Comparison of ENCODE assay signal across 10 cellular contexts in genomic region chr21:45103966-45104520, GRCh38. TPM values are rescaled to one million over a fixed set of nuclear protein-coding genes. Genes with fewer than 3 reads are reported as not detected.
DNase-seq lines count a peak whose midpoint lies in the region; ATAC-seq, FAIRE-seq and TF ChIP-seq lines count a peak whose summit lies in the region.
"Had no signal": no experiment of that assay in that cellular context is flagged by ENCODE, and none has a peak within 500 bp of the region (broad histone marks: within the 10 kb centered on the region; RNA-seq: fewer than 3 reads in every experiment).

No MANE protein-coding gene starts in this region.

- in situ Hi-C loops in GM12878 (cut with MboI) (no loop called here), GM23248 (cut with MboI) (no loop called here)

- H3K9me3 ChIP-seq in GM12878 (replicated peaks; ENCODE audit: control insufficient read depth, insufficient read depth, low read length) (peaks cover 8% of the 10 kb centered on the region; the same call in 2 of the 3 replicates), prostate gland (no peaks in the 10 kb centered on the region), GM23248 (ENCODE audit: low read depth) (no peaks in the 10 kb centered on the region)

- H3K4me3 ChIP-seq in GM12878 = no peak overlapping the region
- no peak overlapping the region for H3K4me3 ChIP-seq in prostate gland
- no peak overlapping the region for H3K4me3 ChIP-seq in GM23248

- POLR2A ChIA-PET in GM12878 (lab: Charles Lee) = interaction anchor here (0.9 to 1.9 kb wide), 4 partner anchors 14 to 33 kb away, joined by 3 to 9 read pairs (median 4); no protein-coding TSS in a partner anchor

- H2AFZ ChIP-seq in GM12878 (ENCODE audit: control insufficient read depth, low read depth, low read length) (no peak overlapping the region), GM23248 (no peak overlapping the region)

- no peak overlapping the region for H3K27ac ChIP-seq in GM12878 (ENCODE audit: control insufficient read depth, insufficient read depth)
- H3K27ac ChIP-seq in prostate gland = peak overlapping the region; percentile 24 to 63
- H3K27ac ChIP-seq in GM23248 = no peak overlapping the region

- H3K4me1 ChIP-seq in GM12878 (ENCODE audit: control insufficient read depth, insufficient read depth, low read length) (peaks cover 22% of the 10 kb centered on the region), prostate gland (replicated peaks) (peaks cover 28% of the 10 kb centered on the region), GM23248 (ENCODE audit: insufficient read depth) (peaks cover 18% of the 10 kb centered on the region)

- TF ChIP-seq CTCF in GM12878 (IDR thresholded peaks at IDR 0.05 in 2 of 3, conservative IDR thresholded peaks at IDR 0.05 in 1 of 3; ENCODE audit: control insufficient read depth in 2 of 3, extremely low read depth in 1 of 3, insufficient read depth in 1 of 3, low read depth in 3 of 3, low read length in 3 of 3) (no peak), prostate gland (IDR thresholded peaks at IDR 0.05) (no peak)

- TF ChIP-seq POLR2A in GM12878 (IDR thresholded peaks at IDR 0.05; ENCODE audit: low read depth, low read length) (no peak), prostate gland (IDR thresholded peaks at IDR 0.05) (no peak)

- BruUV-seq in GM12878 (replicated peaks; lab: Mats Ljungman, UMichigan) = no TSS peak

- DNase-seq in GF-D8 (lab: John Stamatoyannopoulos, UW) (peak; percentile 7), NOMO-1 treated with dmso at 0.1 percent for 144 hours (lab: John Stamatoyannopoulos, UW; ENCODE audit: unreplicated experiment) (peak; percentile 8), GM12878 (ENCODE audit: low read depth, low spot score) (no peak), prostate gland (ENCODE audit: low spot score) (no peak), GM23248 (no peak), NCI-H2029 (lab: John Stamatoyannopoulos, UW) (no peak)
- DNase-seq: activated CD4-positive, CD25-positive, alpha-beta regulatory T cell; activated effector memory CD4-positive, alpha-beta T cell treated with Interleukin-2 at 50 U/mL for 16 hours; GOT3 had no signal

- TF ChIP-seq EP300 in GM12878 (IDR thresholded peaks at IDR 0.05; ENCODE audit: borderline replicate concordance in 1 of 2, control insufficient read depth in 1 of 2, low read depth in 2 of 2, low read length in 2 of 2) = no peak

- no peaks in the 10 kb centered on the region; the same call in 1 of the 2 replicates for H3F3A ChIP-seq in GM23248 (ENCODE audit: insufficient read depth)

- SMC1A ChIA-PET in GM12878 (lab: Charles Lee; ENCODE audit: uncharacterized antibody, unreplicated experiment) = interaction anchor here (1.1 to 18.3 kb wide), 7 partner anchors 14 to 36 kb away, joined by 5 to 560 read pairs (median 13); no protein-coding TSS in a partner anchor

- H3K9ac ChIP-seq in GM12878 (ENCODE audit: control insufficient read depth, insufficient read depth, low read length) (no peak overlapping the region), GM23248 (no peak overlapping the region)

- CTCF ChIA-PET in GM12878 (lab: Yijun Ruan, JAX) = interaction anchor here (0.9 to 15.5 kb wide), 7 partner anchors 18 to 160 kb away, joined by 3 to 626 read pairs (median 18); no protein-coding TSS in a partner anchor

- 0 out of 2 replicates have a peak overlapping the region, but pooled peaks have one; percentile 11 for H3K4me2 ChIP-seq in GM12878 (ENCODE audit: control insufficient read depth, insufficient read depth)
- H3K4me2 ChIP-seq in GM23248 (ENCODE audit: unreplicated experiment) = no peak overlapping the region

- no peaks in the 10 kb centered on the region for H3K9me2 ChIP-seq in GM23248 (ENCODE audit: insufficient read depth)

- TF ChIP-seq RAD21 in GM12878 (IDR thresholded peaks at IDR 0.05; ENCODE audit: insufficient read depth, low read depth, low read length) = no peak

- FAIRE-seq in GM12878 (lab: Jason Lieb, UNC) = no peak

- H3K36me3 ChIP-seq in GM12878 (ENCODE audit: control insufficient read depth in 2 of 2, insufficient read depth in 2 of 2, low read length in 1 of 2) (no peaks in the 10 kb centered on the region), prostate gland (no peaks in the 10 kb centered on the region), GM23248 (ENCODE audit: low read depth) (no peaks in the 10 kb centered on the region)

- H3K79me2 ChIP-seq in GM12878 (ENCODE audit: control insufficient read depth, insufficient read depth, low read length) (no peaks in the 10 kb centered on the region), GM23248 (ENCODE audit: insufficient read depth) (peaks cover 99% of the 10 kb centered on the region)

- WGBS in GM12878 (ENCODE audit: insufficient coverage, insufficient replicate concordance, low lambda C conversion rate, missing lambda C conversion rate) = 47% methylated on average over 9 of the region's 9 CpGs
- WGBS in prostate gland = 79% methylated on average over 9 of the region's 9 CpGs
- WGBS in GM23248 (ENCODE audit: low coverage in 1 of 2, low lambda C conversion rate in 2 of 2, missing lambda C conversion rate in 2 of 2), 2 experiments = 90 to 94% methylated on average over 9 of the region's 9 CpGs

- H3K27me3 ChIP-seq in GM12878 (replicated peaks in 1 of 2; ENCODE audit: control insufficient read depth in 2 of 2, insufficient read depth in 2 of 2, low read length in 1 of 2) (no peaks in the 10 kb centered on the region), prostate gland (replicated peaks; ENCODE audit: insufficient read depth) (no peaks in the 10 kb centered on the region), GM23248 (replicated peaks; ENCODE audit: insufficient read depth) (no peaks in the 10 kb centered on the region)

- RAD21 ChIA-PET in GM12878 (lab: Charles Lee; ENCODE audit: unreplicated experiment) = interaction anchor here (0.9 to 8.2 kb wide), 6 partner anchors 18 to 32 kb away, joined by 3 to 204 read pairs (median 8); no protein-coding TSS in a partner anchor

- ATAC-seq in GM12878 (peak; percentile 72), GM21723 (IDR thresholded peaks at IDR 0.05; ENCODE audit: unreplicated experiment) (no peak)

- H4K20me1 ChIP-seq in GM12878 (ENCODE audit: control insufficient read depth, insufficient read depth) (no peaks in the 10 kb centered on the region), GM23248 (ENCODE audit: insufficient read depth) (no peaks in the 10 kb centered on the region; the same call in 1 of the 2 replicates)

- intact Hi-C loops in GM12878 (cut with micrococcal nuclease; ENCODE audit: unreplicated experiment) (no loop called here), prostate gland (cut with DNase I) (no loop called here)

TF ChIP-seq in GM12878, 131 proteins besides CTCF, POLR2A, EP300 and RAD21 (continues in another document):
- peak; percentile 50; the same call in 1 of the 2 replicates for TF ChIP-seq RUNX3 (IDR thresholded peaks at IDR 0.05; ENCODE audit: low read length)

RNA-seq across cellular contexts. Expression of gene ADARB1, which starts 29.7 kb away (rescaled TPM):
- total RNA-seq in GM12878 (2013; cell fraction: nucleolus; rRNA removed) = 103 and 112 TPM in 2 replicates
- total RNA-seq in GM12878 (2014; rRNA removed) (29.8 and 34.2 TPM in 2 replicates), GM12878 (2014; rRNA removed; fragmentation: Illumina TruSeq; extraction: Trizol) (34.8 and 49.1 TPM in 2 replicates), GM12878 (2021) (53.7 and 61.7 TPM in 2 replicates), prostate gland (10 to 100 TPM; 21.0 to 30.9 TPM)
- polyA plus RNA-seq in GM12878 (2011; ENCODE audit: low read depth) = 1.2 TPM
- polyA plus RNA-seq in GM12878 (2011; rRNA removed) (18.7 and 20.8 TPM in 2 replicates), GM12878 (2014; fragmentation: Illumina TruSeq; extraction: Trizol) (39.9 and 41.4 TPM in 2 replicates), GM12878 (2014; fragmentation: Nextera tagmentation; extraction: Ambion mirVana) (1 to 10 TPM; 5.7 to 9.0 TPM), GM12878 (2014; rRNA removed) (31.8 and 39.0 TPM in 2 replicates), GM12878 (2016; fragmentation: Nextera tagmentation; extraction: Ambion mirVana) (10 to 100 TPM in 1 of 2 experiments, 1 to 10 TPM in 1; 6.6 to 14.9 TPM), GM23248 (2016; fragmentation: Nextera tagmentation; extraction: Ambion mirVana) (16.3 and 18.7 TPM in 2 replicates)
- polyA plus RNA-seq in GM12878 (2011; cell fraction: cytosol; rRNA removed) = 18.2 and 23.2 TPM in 2 replicates
- polyA plus RNA-seq in GM12878 (2011; cell fraction: nucleus; rRNA removed) = 49.5 and 63.8 TPM in 2 replicates
- polyA plus RNA-seq in GM12878 (2012) = 1.8 and 2.1 TPM in 2 replicates
- polyA minus RNA-seq in GM12878 (2011; rRNA and poly(A)+ RNA removed) = 27.3 and 33.8 TPM in 2 replicates
- 14.4 and 17.5 TPM in 2 replicates for polyA minus RNA-seq in GM12878 (2011; cell fraction: cytosol; rRNA and poly(A)+ RNA removed)
- polyA minus RNA-seq in GM12878 (2011; cell fraction: nucleus; rRNA and poly(A)+ RNA removed) = 21.9 and 30.1 TPM in 2 replicates
- 17.4 and 22.6 TPM in 2 replicates for total RNA-seq in GM23248 (2014; rRNA removed; shearing (Covaris generic))

Comparison
In these comparisons a context has a peak if more than half of its experiments do, and no peak if none do; other contexts are left out.
1. DNase-seq: peak in GF-D8 (single experiment) and NOMO-1 treated with dmso at 0.1 percent for 144 hours (single experiment); none in GM12878 (single experiment), prostate gland (single experiment), GM23248 (single experiment) and NCI-H2029 (single experiment).
2. H3K27ac ChIP-seq: peak in prostate gland (2 of 2); none in GM12878 (single experiment) and GM23248 (single experiment).